ENCODE assay signal across 29 cellular contexts in the genomic region with DNA sequence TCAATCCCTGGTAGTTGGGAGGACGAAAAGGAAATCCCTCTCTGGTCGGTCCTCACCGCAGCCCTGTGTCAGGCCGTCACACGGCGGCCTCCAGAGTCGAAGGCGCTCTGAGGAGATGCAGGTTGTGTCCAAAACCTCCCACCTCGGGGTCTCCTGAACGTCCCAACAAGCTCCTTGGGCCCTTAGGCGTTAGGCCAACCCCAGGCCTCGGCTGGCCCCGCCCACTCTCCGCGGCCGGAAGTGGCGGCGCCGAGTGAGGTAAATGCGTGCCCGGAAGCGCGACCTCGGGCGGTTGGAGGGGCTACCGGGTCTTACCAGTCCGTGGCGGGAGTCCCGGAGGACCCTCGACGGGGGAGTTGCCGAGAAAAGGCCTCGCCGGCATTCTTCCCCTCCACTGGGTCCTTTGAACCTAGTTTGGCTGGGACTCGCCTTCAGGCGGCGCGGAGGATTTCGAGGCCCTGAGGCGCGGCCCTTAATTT. TPM values are rescaled to one million over a fixed set of nuclear protein-coding genes. Genes with fewer than 3 reads are reported as not detected.
DNase-seq lines count a peak whose midpoint lies in the region; ATAC-seq, FAIRE-seq and TF ChIP-seq lines count a peak whose summit lies in the region.
"Had no signal": no experiment of that assay in that cellular context is flagged by ENCODE, and none has a peak within 500 bp of the region (broad histone marks: within the 10 kb centered on the region; RNA-seq: fewer than 3 reads in every experiment).

A gene with protein sequence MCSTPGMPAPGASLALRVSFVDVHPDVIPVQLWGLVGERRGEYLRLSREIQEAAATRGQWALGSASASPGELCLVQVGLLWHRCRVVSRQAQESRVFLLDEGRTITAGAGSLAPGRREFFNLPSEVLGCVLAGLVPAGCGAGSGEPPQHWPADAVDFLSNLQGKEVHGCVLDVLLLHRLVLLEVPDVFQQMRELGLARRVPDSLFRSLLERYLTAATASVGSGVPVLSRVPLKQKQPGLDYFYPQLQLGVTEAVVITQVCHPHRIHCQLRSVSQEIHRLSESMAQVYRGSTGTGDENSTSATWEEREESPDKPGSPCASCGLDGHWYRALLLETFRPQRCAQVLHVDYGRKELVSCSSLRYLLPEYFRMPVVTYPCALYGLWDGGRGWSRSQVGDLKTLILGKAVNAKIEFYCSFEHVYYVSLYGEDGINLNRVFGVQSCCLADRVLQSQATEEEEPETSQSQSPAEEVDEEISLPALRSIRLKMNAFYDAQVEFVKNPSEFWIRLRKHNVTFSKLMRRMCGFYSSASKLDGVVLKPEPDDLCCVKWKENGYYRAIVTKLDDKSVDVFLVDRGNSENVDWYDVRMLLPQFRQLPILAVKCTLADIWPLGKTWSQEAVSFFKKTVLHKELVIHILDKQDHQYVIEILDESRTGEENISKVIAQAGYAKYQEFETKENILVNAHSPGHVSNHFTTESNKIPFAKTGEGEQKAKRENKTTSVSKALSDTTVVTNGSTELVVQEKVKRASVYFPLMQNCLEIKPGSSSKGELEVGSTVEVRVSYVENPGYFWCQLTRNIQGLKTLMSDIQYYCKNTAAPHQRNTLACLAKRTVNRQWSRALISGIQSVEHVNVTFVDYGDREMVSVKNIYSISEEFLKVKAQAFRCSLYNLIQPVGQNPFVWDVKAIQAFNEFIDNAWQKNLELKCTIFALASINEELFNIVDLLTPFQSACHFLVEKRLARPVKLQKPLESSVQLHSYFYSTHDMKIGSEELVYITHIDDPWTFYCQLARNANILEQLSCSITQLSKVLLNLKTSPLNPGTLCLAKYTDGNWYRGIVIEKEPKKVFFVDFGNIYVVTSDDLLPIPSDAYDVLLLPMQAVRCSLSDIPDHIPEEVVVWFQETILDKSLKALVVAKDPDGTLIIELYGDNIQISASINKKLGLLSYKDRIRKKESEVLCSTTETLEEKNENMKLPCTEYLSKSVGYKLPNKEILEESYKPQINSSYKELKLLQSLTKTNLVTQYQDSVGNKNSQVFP (N-terminal part only) (plus strand): TSS at position 267 of the 479 bp plus-strand sequence. CDS start 244 bp downstream, outside the sequence.

- H4K20me1 ChIP-seq in K562 (replicated peaks; ENCODE audit: control insufficient read depth, insufficient read depth, low read length) = no peaks in the 10 kb centered on the region

- H3K4me2 ChIP-seq in K562 (ENCODE audit: insufficient read depth, low read length) = no peak within 1 kb of the TSS

- no peak within 1 kb of the TSS for H3K4me3 ChIP-seq in right cardiac atrium (ENCODE audit: low read length)
- H3K4me3 ChIP-seq in right atrium auricular region = no peak within 1 kb of the TSS
- no peak within 1 kb of the TSS for H3K4me3 ChIP-seq in K562
- no peak within 1 kb of the TSS for H3K4me3 ChIP-seq in psoas muscle
- H3K4me3 ChIP-seq in naive thymus-derived CD4-positive, alpha-beta T cell (ENCODE audit: low read length) = no peak within 1 kb of the TSS
- H3K4me3 ChIP-seq: GM12878 had no signal

- no peak within 1 kb of the TSS for H3K4me3 Mint-ChIP-seq in activated naive CD8-positive, alpha-beta T cell treated with anti-CD3 and anti-CD28 coated beads, Interleukin-2, amount 50 U/mL, for 24 hours
- no peak within 1 kb of the TSS for H3K4me3 Mint-ChIP-seq in naive thymus-derived CD4-positive, alpha-beta T cell
- H3K4me3 Mint-ChIP-seq: CD4-positive, alpha-beta memory T cell had no signal

- ATAC-seq in right cardiac atrium (peak in 1 of 2 donors; percentile 41), K562 (peak; percentile 65), psoas muscle (no peak), GM18858 (IDR thresholded peaks at IDR 0.05; ENCODE audit: unreplicated experiment) (no peak)
- ATAC-seq in activated naive CD8-positive, alpha-beta T cell treated with anti-CD3 and anti-CD28 coated beads, Interleukin-2, amount 50 U/mL, for 24 hours = no peak
- ATAC-seq in naive thymus-derived CD4-positive, alpha-beta T cell = no peak
- ATAC-seq: GM12878, PC-3 had no signal

- no peaks in the 10 kb centered on the region for H3K36me3 ChIP-seq in right atrium auricular region
- no peaks in the 10 kb centered on the region for H3K36me3 ChIP-seq in K562 (ENCODE audit: control insufficient read depth, insufficient read depth, low read length)
- no peaks in the 10 kb centered on the region for H3K36me3 ChIP-seq in psoas muscle (ENCODE audit: insufficient read depth in 1 of 2, low read depth in 1 of 2)
- H3K36me3 ChIP-seq in naive thymus-derived CD4-positive, alpha-beta T cell (ENCODE audit: control insufficient read depth in 2 of 3, insufficient read depth in 3 of 3, low read length in 3 of 3) = no peaks in the 10 kb centered on the region

- no TSS peak for BruUV-seq in K562 (replicated peaks; lab: Mats Ljungman, UMichigan)

- peak within 1 kb of the TSS; percentile 44; the same call in 1 of the 2 replicates for H2AFZ ChIP-seq in K562 (ENCODE audit: low read depth, low read length)

- no peak for TF ChIP-seq RAD21 in K562 (CRISPR knock-in tag; conservative IDR thresholded peaks at IDR 0.05 in 1 of 2, IDR thresholded peaks at IDR 0.05 in 1 of 2)

- peaks cover 3% of the 10 kb centered on the region for H3K27me3 Mint-ChIP-seq in activated naive CD8-positive, alpha-beta T cell treated with anti-CD3 and anti-CD28 coated beads, Interleukin-2, amount 50 U/mL, for 24 hours
- peaks cover 5 to 16% (median 7%) of the 10 kb centered on the region in 5 donors for H3K27me3 Mint-ChIP-seq in naive thymus-derived CD4-positive, alpha-beta T cell

- H3K27ac Mint-ChIP-seq in activated naive CD8-positive, alpha-beta T cell treated with anti-CD3 and anti-CD28 coated beads, Interleukin-2, amount 50 U/mL, for 24 hours = no peak within 1 kb of the TSS
- H3K27ac Mint-ChIP-seq in naive thymus-derived CD4-positive, alpha-beta T cell = no peak within 1 kb of the TSS
- H3K27ac Mint-ChIP-seq: CD4-positive, alpha-beta memory T cell had no signal

- FAIRE-seq in K562 (lab: Jason Lieb, UNC) = no peak
- FAIRE-seq: GM12878, HTR-8/SVneo had no signal

- H3K27me3 ChIP-seq in right cardiac atrium (ENCODE audit: control insufficient read depth, insufficient read depth) = no peaks in the 10 kb centered on the region
- no peaks in the 10 kb centered on the region for H3K27me3 ChIP-seq in right atrium auricular region
- peaks cover 0 to 11% of the 10 kb centered on the region in 2 experiments; a peak in 1 of 5 replicates for H3K27me3 ChIP-seq in K562 (ENCODE audit: control insufficient read depth in 2 of 2, insufficient read depth in 2 of 2, low read length in 2 of 2)
- no peaks in the 10 kb centered on the region for H3K27me3 ChIP-seq in psoas muscle (ENCODE audit: insufficient read depth in 3 of 3, low read length in 2 of 3)
- H3K27me3 ChIP-seq in naive thymus-derived CD4-positive, alpha-beta T cell (ENCODE audit: control insufficient read depth in 2 of 2, insufficient read depth in 2 of 2, low read length in 2 of 2) = peaks cover 0 to 5% of the 10 kb centered on the region in 2 donors

- H3K9me3 Mint-ChIP-seq in activated naive CD8-positive, alpha-beta T cell treated with anti-CD3 and anti-CD28 coated beads, Interleukin-2, amount 50 U/mL, for 24 hours = no peaks in the 10 kb centered on the region
- peaks cover 0 to 3% (median 0%) of the 10 kb centered on the region in 11 donors for H3K9me3 Mint-ChIP-seq in naive thymus-derived CD4-positive, alpha-beta T cell

- no peak for TF ChIP-seq POLR2A in K562 (conservative IDR thresholded peaks at IDR 0.05)

- no peak within 1 kb of the TSS for H3K27ac ChIP-seq in right cardiac atrium (ENCODE audit: low read length)
- no peak within 1 kb of the TSS for H3K27ac ChIP-seq in right atrium auricular region
- no peak within 1 kb of the TSS for H3K27ac ChIP-seq in K562 (ENCODE audit: extremely low read depth, low read depth, low read length)
- no peak within 1 kb of the TSS for H3K27ac ChIP-seq in psoas muscle
- no peak within 1 kb of the TSS for H3K27ac ChIP-seq in naive thymus-derived CD4-positive, alpha-beta T cell (ENCODE audit: low read depth, low read length)

- POLR2A ChIA-PET in K562 (lab: Yijun Ruan, JAX) = interaction anchor here (0.6 kb wide), 1 partner anchor 33 kb away, joined by 4 read pairs; no protein-coding TSS in a partner anchor
- POLR2A ChIA-PET in naive thymus-derived CD4-positive, alpha-beta T cell (lab: Charles Lee) = no interaction called here

- CTCF ChIA-PET in K562 (lab: Yijun Ruan, JAX; ENCODE audit: low intra/inter-chr PET ratio) = no interaction called here
- CTCF ChIA-PET in naive thymus-derived CD4-positive, alpha-beta T cell (lab: Charles Lee) = no interaction called here

- no peaks in the 10 kb centered on the region for H3K9me3 ChIP-seq in right cardiac atrium (ENCODE audit: control insufficient read depth, low read length)
- no peaks in the 10 kb centered on the region for H3K9me3 ChIP-seq in right atrium auricular region
- no peaks in the 10 kb centered on the region for H3K9me3 ChIP-seq in K562 (replicated peaks; ENCODE audit: control insufficient read depth, insufficient read depth, low read depth, low read length)
- H3K9me3 ChIP-seq in psoas muscle = no peaks in the 10 kb centered on the region
- H3K9me3 ChIP-seq in naive thymus-derived CD4-positive, alpha-beta T cell (ENCODE audit: control insufficient read depth in 2 of 3, low read length in 3 of 3) = no peaks in the 10 kb centered on the region

- WGBS in right cardiac atrium = 88% methylated on average over 41 of the region's 41 CpGs
- 27% methylated on average over 38 of the region's 41 CpGs for WGBS in K562 (ENCODE audit: insufficient coverage, low coverage, missing lambda C conversion rate)
- WGBS in psoas muscle, 3 donors = 89 to 95% (median 92%) methylated on average over 39 to 41 of the region's 41 CpGs

- DNase-seq in right cardiac atrium (peak; percentile 8 to 63 (median 43)), right atrium auricular region (ENCODE audit: low spot score) (no peak), K562 (ENCODE audit: extremely low read depth in 1 of 4, low spot score in 3 of 4) (peak; percentile 3 to 45 (median 20)), psoas muscle (peak; percentile 16 to 45)
- no peak for DNase-seq in activated naive CD8-positive, alpha-beta T cell treated with anti-CD3 and anti-CD28 coated beads, Interleukin-2, amount 50 U/mL, for 24 hours
- DNase-seq in naive thymus-derived CD4-positive, alpha-beta T cell = no peak
- DNase-seq: C1 segment of cervical spinal cord; CD4-positive, alpha-beta memory T cell; COR-L47; DMS53; HCEC 1CT; KBM-7; MV-4-11; NCI-H1105 treated with DMSO at 0.1 percent for 48 hours; NCI-H146; NCI-H2029; NCI-H446 treated with DMSO at 0.1 percent for 48 hours; NCI-H526; NCI-H82; NK-92 treated with Interleukin-12 subunit alpha and Interleukin-12 subunit beta, amount 100 ng/mL, for 24 hours; PC-3; SHP77 had no signal

- H3K4me1 Mint-ChIP-seq in activated naive CD8-positive, alpha-beta T cell treated with anti-CD3 and anti-CD28 coated beads, Interleukin-2, amount 50 U/mL, for 24 hours = no peaks in the 10 kb centered on the region
- no peaks in the 10 kb centered on the region for H3K4me1 Mint-ChIP-seq in naive thymus-derived CD4-positive, alpha-beta T cell
- H3K4me1 Mint-ChIP-seq: CD4-positive, alpha-beta memory T cell had no signal

- H3K9me1 ChIP-seq in K562 (ENCODE audit: control insufficient read depth, insufficient read depth, low read length) = no peaks in the 10 kb centered on the region

- H3K4me1 ChIP-seq in right cardiac atrium (ENCODE audit: control insufficient read depth, insufficient read depth, low read length) (no peaks in the 10 kb centered on the region), right atrium auricular region (no peaks in the 10 kb centered on the region), K562 (replicated peaks in 1 of 2; ENCODE audit: control insufficient read depth in 2 of 2, insufficient read depth in 2 of 2, low read length in 2 of 2) (peaks cover 0 to 14% of the 10 kb centered on the region in 2 experiments; a peak in 2 of 5 replicates), psoas muscle (no peaks in the 10 kb centered on the region)
- no peaks in the 10 kb centered on the region for H3K4me1 ChIP-seq in naive thymus-derived CD4-positive, alpha-beta T cell (ENCODE audit: control insufficient read depth in 2 of 2, insufficient read depth in 2 of 2, low read length in 2 of 2)

- H3K9ac ChIP-seq in K562 (ENCODE audit: insufficient read depth in 1 of 2, low read depth in 2 of 2, low read length in 2 of 2) = no peak within 1 kb of the TSS

- intact Hi-C loops in right cardiac atrium (cut with DNase I) = no loop called here
- intact Hi-C loops in K562 (cut with micrococcal nuclease) = no loop called here
- intact Hi-C loops in psoas muscle (cut with DNase I) = no loop called here
- intact Hi-C loops in naive thymus-derived CD4-positive, alpha-beta T cell (cut with micrococcal nuclease) = no loop called here

- no peaks in the 10 kb centered on the region for H3K79me2 ChIP-seq in K562 (ENCODE audit: control insufficient read depth, insufficient read depth, low read length)

- TF ChIP-seq CTCF in right atrium auricular region (IDR thresholded peaks at IDR 0.05) (no peak), K562 (IDR thresholded peaks at IDR 0.05 in 2 of 3, conservative IDR thresholded peaks at IDR 0.05 in 1 of 3; ENCODE audit: insufficient read depth in 2 of 3, low read depth in 1 of 3, low read length in 3 of 3) (no peak), psoas muscle (IDR thresholded peaks at IDR 0.05) (no peak)

- TF ChIP-seq EP300 in K562 (IDR thresholded peaks at IDR 0.05; ENCODE audit: low read length) = no peak

- in situ Hi-C loops in K562 (cut with MboI) = no loop called here

- no peaks in the 10 kb centered on the region for H3K36me3 Mint-ChIP-seq in activated naive CD8-positive, alpha-beta T cell treated with anti-CD3 and anti-CD28 coated beads, Interleukin-2, amount 50 U/mL, for 24 hours (ENCODE audit: low read depth)
- H3K36me3 Mint-ChIP-seq in naive thymus-derived CD4-positive, alpha-beta T cell = no peaks in the 10 kb centered on the region
- H3K36me3 Mint-ChIP-seq: CD4-positive, alpha-beta memory T cell had no signal

RNA-seq across cellular contexts. Expression of the gene that starts here (rescaled TPM):
- total RNA-seq in right cardiac atrium = 1 to 10 TPM in 1 of 4 donors, under 1 TPM in 3; 0.38 to 1.2 (median 0.66) TPM
- polyA plus RNA-seq in right cardiac atrium = 0.27 TPM
- total RNA-seq in right atrium auricular region = under 1 TPM; 0.12 to 0.37 TPM
- 0.14 TPM in 1 of 2 replicates, not detected in the other for total RNA-seq in K562 (2011; cell fraction: chromatin; rRNA removed; ENCODE audit: low replicate concordance)
- 0.13 and 0.17 TPM in 2 replicates for total RNA-seq in K562 (2011; cell fraction: nucleolus; rRNA removed)
- total RNA-seq in K562 (2011; cell fraction: nucleoplasm; rRNA removed) = 0.15 TPM in 1 of 2 replicates, not detected in the other
- total RNA-seq in K562 (2014; rRNA removed) = under 0.01 and 0.04 TPM in 2 replicates
- total RNA-seq in K562 (2014; rRNA removed; fragmentation: Illumina TruSeq; extraction: Trizol) = 0.10 and 0.15 TPM in 2 replicates
- total RNA-seq in K562 (2015; rRNA removed; fragmentation: Illumina TruSeq; extraction: Trizol) = 0.14 and 0.19 TPM in 2 replicates
- total RNA-seq in K562 (2021) = 0.11 and 0.22 TPM in 2 replicates
- 0.01 and 0.21 TPM in 2 replicates for polyA plus RNA-seq in K562 (2011; rRNA removed)
- 0.06 TPM in 1 of 2 replicates, not detected in the other for polyA plus RNA-seq in K562 (2011; cell fraction: cytosol; rRNA removed)
- polyA plus RNA-seq in K562 (2011; cell fraction: nucleus; rRNA removed) = not detected in 2 replicates
- polyA plus RNA-seq in K562 (2012) = 0.03 and 0.53 TPM in 2 replicates
- 0.03 and 0.13 TPM in 2 replicates for polyA plus RNA-seq in K562 (2014; fragmentation: Illumina TruSeq; extraction: Trizol)
- polyA plus RNA-seq in K562 (2014; fragmentation: Nextera tagmentation; extraction: Ambion mirVana) = under 1 TPM in 1 of 2 experiments, not detected in 1; 0.04 TPM
- 0.53 TPM in 1 of 2 replicates, not detected in the other for polyA plus RNA-seq in K562 (2014; rRNA removed)
- 0.15 and 0.18 TPM in 2 replicates for polyA minus RNA-seq in K562 (2011; rRNA and poly(A)+ RNA removed)
- not detected in 2 replicates for polyA minus RNA-seq in K562 (2011; cell fraction: cytosol; rRNA and poly(A)+ RNA removed)
- under 0.01 TPM in 1 of 2 replicates, not detected in the other for polyA minus RNA-seq in K562 (2011; cell fraction: nucleus; rRNA and poly(A)+ RNA removed)
- total RNA-seq in psoas muscle = under 1 TPM; 0.17 to 0.42 (median 0.23) TPM
- under 1 TPM; 0.04 to 0.45 (median 0.13) TPM for polyA plus RNA-seq in psoas muscle
- under 1 TPM in 2 of 5 experiments, not detected in 3; 0.03 to 0.11 TPM for total RNA-seq in naive thymus-derived CD4-positive, alpha-beta T cell
- polyA plus RNA-seq in naive thymus-derived CD4-positive, alpha-beta T cell = not detected
- total RNA-seq: A673, Daoy, G401, GM12878, LHCN-M2 had no signal
- polyA plus RNA-seq: CD4-positive, alpha-beta memory T cell; GM12878 had no signal

Comparison
In these comparisons a context has a peak if more than half of its experiments do, and no peak if none do; other contexts are left out.
1. DNase-seq: peak in right cardiac atrium (3 of 3); none in right atrium auricular region (single experiment), activated naive CD8-positive, alpha-beta T cell treated with anti-CD3 and anti-CD28 coated beads, Interleukin-2, amount 50 U/mL, for 24 hours (single experiment) and naive thymus-derived CD4-positive, alpha-beta T cell (0 of 9).
2. Peak in DNase-seq and ATAC-seq in K562; RNA of the gene not detected or under 1 TPM.
3. Peak in DNase-seq in psoas muscle; RNA of the gene not detected or under 1 TPM.